In the genomic region with DNA sequence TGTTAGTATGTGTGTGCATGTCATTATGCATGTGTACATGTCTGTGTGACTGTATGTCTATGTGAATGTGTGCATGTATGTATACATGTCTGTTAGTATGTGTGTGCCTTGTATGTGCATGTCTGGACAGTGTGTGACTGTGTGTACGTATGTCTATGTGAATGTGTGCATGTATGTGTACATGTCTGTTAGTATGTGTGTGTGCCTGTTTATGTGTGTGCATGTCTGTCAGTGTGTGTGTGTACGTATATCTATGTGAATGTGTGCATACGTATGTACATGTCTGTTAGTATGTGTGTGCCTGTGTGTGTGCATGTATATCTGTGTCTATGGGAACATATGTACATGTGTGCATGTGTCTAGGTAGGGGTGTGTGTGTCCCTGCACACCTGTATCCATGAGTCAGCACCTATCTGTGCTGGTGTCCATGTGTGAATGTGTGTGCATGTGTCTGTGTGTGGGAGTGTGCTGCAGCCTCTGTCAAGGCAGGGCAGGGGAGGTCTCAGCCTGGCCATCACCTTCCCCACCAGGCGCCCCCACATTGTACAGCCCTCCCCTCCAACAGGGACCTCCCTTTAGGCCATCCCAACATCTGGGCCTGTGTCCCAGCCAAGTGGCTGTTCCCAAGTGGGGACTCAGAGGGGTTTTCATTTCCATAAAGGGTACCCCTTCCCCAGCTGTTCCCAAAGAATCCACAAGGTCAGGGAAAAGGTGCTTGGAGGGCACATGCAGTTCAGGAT, we compare ENCODE assay signal across 12 cellular contexts. TPM values are rescaled to one million over a fixed set of nuclear protein-coding genes. Genes with fewer than 3 reads are reported as not detected.
DNase-seq lines count a peak whose midpoint lies in the region; ATAC-seq, FAIRE-seq and TF ChIP-seq lines count a peak whose summit lies in the region.
"Had no signal": no experiment of that assay in that cellular context is flagged by ENCODE, and none has a peak within 500 bp of the region (broad histone marks: within the 10 kb centered on the region; RNA-seq: fewer than 3 reads in every experiment).

No MANE protein-coding gene starts in this region.

- no peak overlapping the region for H3K27ac ChIP-seq in HEK293 (ENCODE audit: extremely low read depth, low read depth, low read length)
- H3K27ac ChIP-seq in iPS-18a (ENCODE audit: low read length), result peak overlapping the region; percentile 62
- H3K27ac ChIP-seq in small intestine (ENCODE audit: low read depth in 1 of 2, low read length in 1 of 2), result peak overlapping the region; percentile 63 to 89
- H3K27ac ChIP-seq: BLaER1, psoas muscle had no signal

- H3K36me3 ChIP-seq in HEK293 (ENCODE audit: control insufficient read depth in 2 of 2, insufficient read depth in 1 of 2, low read length in 2 of 2) (peaks cover 0 to 16% of the 10 kb centered on the region in 2 experiments; a peak in 1 of 3 replicates), iPS-18a (ENCODE audit: control insufficient read depth, low read depth, low read length) (no peaks in the 10 kb centered on the region), small intestine (ENCODE audit: control insufficient read depth in 2 of 2, insufficient read depth in 2 of 2, low read length in 2 of 2) (no peaks in the 10 kb centered on the region)
- H3K36me3 ChIP-seq: BLaER1 had no signal

- 70 to 87% (median 79%) methylated on average over 4 of the region's 4 CpGs for WGBS in small intestine, 3 donors

- H3K4me3 ChIP-seq in HEK293 (ENCODE audit: low read depth, low read length), result no peak overlapping the region
- H3K4me3 ChIP-seq in iPS-18a (ENCODE audit: low read length), result peak overlapping the region; percentile 2
- H3K4me3 ChIP-seq in small intestine (ENCODE audit: low read depth in 1 of 2, low read length in 2 of 2), result no peak overlapping the region
- H3K4me3 ChIP-seq: BLaER1, psoas muscle had no signal

- no peak for TF ChIP-seq POLR2A in GM12891 (IDR thresholded peaks at IDR 0.05; ENCODE audit: low read depth, low read length)

- peak overlapping the region; percentile 34 for H3K9ac ChIP-seq in iPS-18a (ENCODE audit: low read length)
- H3K9ac ChIP-seq: BLaER1 had no signal

- TF ChIP-seq CTCF in HEK293 (tag by site-specific recombination; IDR thresholded peaks at IDR 0.05), result no peak
- no peak for TF ChIP-seq CTCF in WTC11 (IDR thresholded peaks at IDR 0.05)

- POLR2A ChIA-PET in HEK293 (lab: Yijun Ruan, JAX), result no interaction called here
- POLR2A ChIA-PET in WTC11 (lab: Charles Lee), result no interaction called here

- peak overlapping the region; percentile 99 for H3K27ac Mint-ChIP-seq in WTC11

- H3K4me1 Mint-ChIP-seq in WTC11, result peaks cover 63% of the 10 kb centered on the region

- CTCF ChIA-PET in HEK293 (lab: Yijun Ruan, JAX) (no interaction called here), WTC11 (lab: Charles Lee) (no interaction called here)

- FAIRE-seq in small intestine (lab: Jason Lieb, UNC), result no peak
- FAIRE-seq in GM12891 (lab: Jason Lieb, UNC), result no peak

- H3K27me3 ChIP-seq in iPS-18a (ENCODE audit: control insufficient read depth, insufficient read depth, low read length) (peaks cover 17% of the 10 kb centered on the region), small intestine (ENCODE audit: control insufficient read depth in 2 of 2, insufficient read depth in 2 of 2, low read length in 2 of 2) (no peaks in the 10 kb centered on the region)

- peak overlapping the region; percentile 44 for H3K4me3 Mint-ChIP-seq in WTC11

- H3K9me3 ChIP-seq in HEK293 (ENCODE audit: control insufficient read depth, insufficient read depth, low read depth, low read length), result no peaks in the 10 kb centered on the region
- no peaks in the 10 kb centered on the region for H3K9me3 ChIP-seq in iPS-18a (ENCODE audit: control insufficient read depth, low read depth, low read length)
- H3K9me3 ChIP-seq in small intestine (ENCODE audit: control insufficient read depth, low read depth), result no peaks in the 10 kb centered on the region
- H3K9me3 ChIP-seq: BLaER1, psoas muscle had no signal

- peaks cover 14% of the 10 kb centered on the region for H3K27me3 Mint-ChIP-seq in WTC11 (ENCODE audit: low read depth)

- H3K9me3 Mint-ChIP-seq in WTC11, result peaks cover 13% of the 10 kb centered on the region

- H3K4me1 ChIP-seq in HEK293 (ENCODE audit: control insufficient read depth, insufficient read depth, low read length), result peaks cover 3% of the 10 kb centered on the region; the same call in 1 of the 2 replicates
- H3K4me1 ChIP-seq in iPS-18a (ENCODE audit: control insufficient read depth, low read depth, low read length), result peaks cover 37% of the 10 kb centered on the region
- H3K4me1 ChIP-seq in small intestine (ENCODE audit: control insufficient read depth in 2 of 2, insufficient read depth in 1 of 2, low read depth in 1 of 2, low read length in 1 of 2), result peaks cover 10 to 13% of the 10 kb centered on the region in 2 donors

- peak; percentile 8 for DNase-seq in WTC11 (ENCODE audit: low spot score)
- DNase-seq in small intestine, result no peak
- no peak for DNase-seq in NCI-H446 treated with DMSO at 0.1 percent for 48 hours (lab: John Stamatoyannopoulos, UW)
- no peak for DNase-seq in GM12891 (ENCODE audit: insufficient read length, low spot score)
- no peak for DNase-seq in NCI-H69 (lab: John Stamatoyannopoulos, UW)
- DNase-seq: activated CD4-positive, alpha-beta T cell treated with anti-CD3 and anti-CD28 coated beads, Interleukin-2, amount 50 U/mL, for 1 hour; psoas muscle had no signal

- ATAC-seq in WTC11 (no peak), HG03571 (IDR thresholded peaks at IDR 0.05; ENCODE audit: unreplicated experiment) (no peak)
- ATAC-seq: psoas muscle, Right ventricle myocardium inferior had no signal

- peaks cover 13% of the 10 kb centered on the region for H3K36me3 Mint-ChIP-seq in WTC11

TF ChIP-seq in HEK293, 187 proteins besides CTCF, POLR2A, EP300 and RAD21 (continues in another document):
- TF ChIP-seq GFI1B (tag by site-specific recombination; IDR thresholded peaks at IDR 0.05) (no peak), GLIS2 (tag by site-specific recombination; IDR thresholded peaks at IDR 0.05) (no peak), ZNF366 (tag by site-specific recombination; conservative IDR thresholded peaks at IDR 0.05) (no peak), ZNF157 (tag by site-specific recombination; IDR thresholded peaks at IDR 0.05) (peak; percentile 79), ZNF214 (tag by site-specific recombination; IDR thresholded peaks at IDR 0.05; ENCODE audit: borderline replicate concordance) (no peak), ZNF2 (tag by site-specific recombination; IDR thresholded peaks at IDR 0.05) (no peak)

TF ChIP-seq in WTC11, 78 proteins besides CTCF, POLR2A, EP300 and RAD21 (continues in another document):
- TF ChIP-seq ZNF138 (CRISPR knock-in tag; conservative IDR thresholded peaks at IDR 0.05), result no peak
- no peak for TF ChIP-seq NR2C2 (CRISPR knock-in tag; IDR thresholded peaks at IDR 0.05)
- TF ChIP-seq, protein P1, sequence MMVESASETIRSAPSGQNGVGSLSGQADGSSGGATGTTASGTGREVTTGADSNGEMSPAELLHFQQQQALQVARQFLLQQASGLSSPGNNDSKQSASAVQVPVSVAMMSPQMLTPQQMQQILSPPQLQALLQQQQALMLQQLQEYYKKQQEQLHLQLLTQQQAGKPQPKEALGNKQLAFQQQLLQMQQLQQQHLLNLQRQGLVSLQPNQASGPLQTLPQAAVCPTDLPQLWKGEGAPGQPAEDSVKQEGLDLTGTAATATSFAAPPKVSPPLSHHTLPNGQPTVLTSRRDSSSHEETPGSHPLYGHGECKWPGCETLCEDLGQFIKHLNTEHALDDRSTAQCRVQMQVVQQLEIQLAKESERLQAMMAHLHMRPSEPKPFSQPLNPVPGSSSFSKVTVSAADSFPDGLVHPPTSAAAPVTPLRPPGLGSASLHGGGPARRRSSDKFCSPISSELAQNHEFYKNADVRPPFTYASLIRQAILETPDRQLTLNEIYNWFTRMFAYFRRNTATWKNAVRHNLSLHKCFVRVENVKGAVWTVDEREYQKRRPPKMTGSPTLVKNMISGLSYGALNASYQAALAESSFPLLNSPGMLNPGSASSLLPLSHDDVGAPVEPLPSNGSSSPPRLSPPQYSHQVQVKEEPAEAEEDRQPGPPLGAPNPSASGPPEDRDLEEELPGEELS (CRISPR knock-in tag; IDR thresholded peaks at IDR 0.05), result no peak; the same call in 1 of the 2 replicates
- no peak for TF ChIP-seq FOXP1 (CRISPR knock-in tag; IDR thresholded peaks at IDR 0.05; ENCODE audit: borderline replicate concordance)
- TF ChIP-seq SOX15 (CRISPR knock-in tag; IDR thresholded peaks at IDR 0.05), result no peak
- no peak for TF ChIP-seq TEAD1 (CRISPR knock-in tag; IDR thresholded peaks at IDR 0.05)

TF ChIP-seq in GM12891, 5 proteins besides CTCF, POLR2A, EP300 and RAD21:
- TF ChIP-seq POLR2AphosphoS5 (IDR thresholded peaks at IDR 0.05; ENCODE audit: low read depth, low read length) (no peak), POU2F2 (IDR thresholded peaks at IDR 0.05; ENCODE audit: low read depth, low read length) (no peak), SPI1 (IDR thresholded peaks at IDR 0.05; ENCODE audit: low read depth, low read length) (no peak), PAX5 (IDR thresholded peaks at IDR 0.05; ENCODE audit: insufficient read depth, low read length, severe bottlenecking) (no peak), TAF1 (IDR thresholded peaks at IDR 0.05; ENCODE audit: low read depth, low read length) (no peak)

RNA-seq across cellular contexts. Expression of gene GAS6, which starts 4.4 kb away (rescaled TPM):
- total RNA-seq in WTC11 (2021), result 29.4 to 33.7 TPM (median 33.7 TPM) in 3 replicates
- 100 to 1,000 TPM in 2 of 3 donors, 10 to 100 TPM in 1; 69.2 to 136 (median 103) TPM for polyA plus RNA-seq in small intestine
- 1.6 TPM for polyA plus RNA-seq in GM12891 (2012; ENCODE audit: low read depth, missing spikeins)
